1 cellular context compared by ENCODE assay signal in the genomic region with DNA sequence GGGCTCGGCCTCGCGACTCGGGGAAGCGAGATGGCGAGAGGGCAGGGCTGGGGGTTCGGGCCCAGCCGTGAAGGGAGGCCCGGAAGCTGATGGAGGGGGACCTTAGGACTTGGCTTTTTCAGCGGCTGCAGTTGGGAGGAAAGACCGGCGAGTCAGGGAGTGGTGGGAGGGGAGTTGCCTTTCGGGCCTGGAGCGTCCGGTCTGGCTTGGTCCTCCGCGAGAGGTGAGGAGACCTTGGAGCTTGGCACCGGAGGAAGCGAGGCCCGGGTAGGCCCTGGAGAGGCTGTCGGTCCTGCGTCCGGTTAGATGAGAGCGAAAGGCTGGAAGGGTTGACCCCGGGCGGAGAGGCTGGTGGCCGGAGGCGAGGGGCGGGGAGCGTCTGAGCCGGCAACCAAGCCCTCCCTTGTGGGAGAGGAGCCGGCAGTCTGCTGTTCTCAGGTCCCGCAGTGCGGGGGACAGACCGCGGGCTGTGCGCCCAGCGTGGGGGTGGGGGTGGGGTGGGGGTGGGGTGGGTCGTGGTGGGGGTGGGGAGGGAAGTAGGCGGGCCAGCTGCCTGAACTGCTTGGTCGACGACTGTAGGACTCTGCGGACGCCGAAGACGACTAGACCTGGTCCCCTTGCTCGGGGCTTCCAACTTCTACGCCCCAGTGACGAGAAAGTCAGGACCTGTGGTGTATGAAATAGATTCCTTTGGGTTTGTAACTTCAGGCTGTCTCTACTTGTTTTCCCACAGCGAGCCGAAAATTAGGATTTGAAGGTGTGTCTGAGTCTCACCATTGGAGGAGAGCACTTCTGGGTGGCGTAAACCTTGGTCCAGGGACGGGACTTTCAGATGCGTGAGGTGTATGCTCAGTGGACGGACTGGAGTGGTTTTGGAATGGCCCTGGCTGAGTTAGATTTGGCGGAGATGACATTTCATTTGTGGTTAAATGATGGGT.
A peak's percentile ranks its signal among the peaks of the same experiment; 100 is the strongest.
TF ChIP-seq lines count a peak whose summit lies in the region.

No MANE protein-coding gene starts in this region.

TF ChIP-seq in K562, 482 proteins besides CTCF, POLR2A, EP300 and RAD21 (continued from another document and continues in another):
- TF ChIP-seq, protein P1, sequence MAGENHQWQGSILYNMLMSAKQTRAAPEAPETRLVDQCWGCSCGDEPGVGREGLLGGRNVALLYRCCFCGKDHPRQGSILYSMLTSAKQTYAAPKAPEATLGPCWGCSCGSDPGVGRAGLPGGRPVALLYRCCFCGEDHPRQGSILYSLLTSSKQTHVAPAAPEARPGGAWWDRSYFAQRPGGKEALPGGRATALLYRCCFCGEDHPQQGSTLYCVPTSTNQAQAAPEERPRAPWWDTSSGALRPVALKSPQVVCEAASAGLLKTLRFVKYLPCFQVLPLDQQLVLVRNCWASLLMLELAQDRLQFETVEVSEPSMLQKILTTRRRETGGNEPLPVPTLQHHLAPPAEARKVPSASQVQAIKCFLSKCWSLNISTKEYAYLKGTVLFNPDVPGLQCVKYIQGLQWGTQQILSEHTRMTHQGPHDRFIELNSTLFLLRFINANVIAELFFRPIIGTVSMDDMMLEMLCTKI (IDR thresholded peaks at IDR 0.05; ENCODE audit: partially characterized antibody), result no peak
- TF ChIP-seq RBM14 (IDR thresholded peaks at IDR 0.05; ENCODE audit: borderline replicate concordance, insufficient read depth, low read depth, low read length) (no peak), SP2 (IDR thresholded peaks at IDR 0.05; ENCODE audit: extremely low read depth, low read depth, low read length, poor library complexity, severe bottlenecking) (no peak), ZKSCAN8 (CRISPR knock-in tag; IDR thresholded peaks at IDR 0.05) (no peak), SMARCE1 (IDR thresholded peaks at IDR 0.05) (no peak), PKNOX1 (IDR thresholded peaks at IDR 0.05) (no peak), HDAC6 (IDR thresholded peaks at IDR 0.05; ENCODE audit: low read depth, low read length) (no peak), SRF (CRISPR knock-in tag; IDR thresholded peaks at IDR 0.05) (no peak), HDAC2 (IDR thresholded peaks at IDR 0.05) (no peak; the same call in 1 of the 2 replicates), NFXL1 (CRISPR knock-in tag; IDR thresholded peaks at IDR 0.05) (no peak), MEF2A (IDR thresholded peaks at IDR 0.05; ENCODE audit: control insufficient read depth, low read depth, low read length) (no peak), POLR2H (tag; IDR thresholded peaks at IDR 0.05; ENCODE audit: low read depth) (no peak), MEIS2 (IDR thresholded peaks at IDR 0.05; ENCODE audit: partially characterized antibody) (no peak), ZFX (CRISPR knock-in tag; IDR thresholded peaks at IDR 0.05) (peak; percentile 73), SOX6 (IDR thresholded peaks at IDR 0.05) (no peak), DPF2 (IDR thresholded peaks at IDR 0.05) (no peak), ATF7 (IDR thresholded peaks at IDR 0.05) (no peak), ZNF140 (CRISPR knock-in tag; IDR thresholded peaks at IDR 0.05) (no peak), ZNF146 (CRISPR knock-in tag; IDR thresholded peaks at IDR 0.05; ENCODE audit: unreplicated experiment) (peak; percentile 13), SAP30 (IDR thresholded peaks at IDR 0.05; ENCODE audit: borderline replicate concordance, insufficient read depth, low read depth, low read length, poor library complexity, severe bottlenecking) (peak; percentile 59), ZNF551 (CRISPR knock-in tag; IDR thresholded peaks at IDR 0.05) (no peak), TEAD4 (IDR thresholded peaks at IDR 0.05; ENCODE audit: low read length) (no peak), TEAD4 (CRISPR knock-in tag; IDR thresholded peaks at IDR 0.05; ENCODE audit: borderline replicate concordance) (peak; percentile 77; the same call in 1 of the 2 replicates), ZNF75A (CRISPR knock-in tag; IDR thresholded peaks at IDR 0.05) (no peak), SPI1 (IDR thresholded peaks at IDR 0.05; ENCODE audit: borderline replicate concordance, low read depth, low read length) (no peak), MLLT1 (IDR thresholded peaks at IDR 0.05) (peak; percentile 59 to 62; a peak in 1 of 4 replicates), FUS (optimal IDR thresholded peaks at IDR 0.05; ENCODE audit: low read depth, low read length) (no peak), TOE1 (IDR thresholded peaks at IDR 0.05; ENCODE audit: borderline replicate concordance) (no peak), TOE1 (CRISPR knock-in tag; IDR thresholded peaks at IDR 0.05; ENCODE audit: borderline replicate concordance, low read depth) (0 out of 2 replicates have a peak, but pooled peaks have one; percentile 2), ZSCAN32 (CRISPR knock-in tag; IDR thresholded peaks at IDR 0.05) (no peak), ATF2 (CRISPR knock-in tag; IDR thresholded peaks at IDR 0.05) (no peak), KLF6 (CRISPR knock-in tag; IDR thresholded peaks at IDR 0.05; ENCODE audit: borderline replicate concordance) (no peak), MITF (IDR thresholded peaks at IDR 0.05) (no peak), U2AF2 (optimal IDR thresholded peaks at IDR 0.05; ENCODE audit: low read depth, low read length) (no peak), NFRKB (IDR thresholded peaks at IDR 0.05; ENCODE audit: low read depth) (peak; percentile 53; the same call in 1 of the 2 replicates)
- TF ChIP-seq, protein P2, sequence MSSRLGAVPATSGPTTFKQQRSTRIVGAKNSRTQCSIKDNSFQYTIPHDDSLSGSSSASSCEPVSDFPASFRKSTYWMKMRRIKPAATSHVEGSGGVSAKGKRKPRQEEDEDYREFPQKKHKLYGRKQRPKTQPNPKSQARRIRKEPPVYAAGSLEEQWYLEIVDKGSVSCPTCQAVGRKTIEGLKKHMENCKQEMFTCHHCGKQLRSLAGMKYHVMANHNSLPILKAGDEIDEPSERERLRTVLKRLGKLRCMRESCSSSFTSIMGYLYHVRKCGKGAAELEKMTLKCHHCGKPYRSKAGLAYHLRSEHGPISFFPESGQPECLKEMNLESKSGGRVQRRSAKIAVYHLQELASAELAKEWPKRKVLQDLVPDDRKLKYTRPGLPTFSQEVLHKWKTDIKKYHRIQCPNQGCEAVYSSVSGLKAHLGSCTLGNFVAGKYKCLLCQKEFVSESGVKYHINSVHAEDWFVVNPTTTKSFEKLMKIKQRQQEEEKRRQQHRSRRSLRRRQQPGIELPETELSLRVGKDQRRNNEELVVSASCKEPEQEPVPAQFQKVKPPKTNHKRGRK (tag; IDR thresholded peaks at IDR 0.05), result no peak
- TF ChIP-seq, protein P3, sequence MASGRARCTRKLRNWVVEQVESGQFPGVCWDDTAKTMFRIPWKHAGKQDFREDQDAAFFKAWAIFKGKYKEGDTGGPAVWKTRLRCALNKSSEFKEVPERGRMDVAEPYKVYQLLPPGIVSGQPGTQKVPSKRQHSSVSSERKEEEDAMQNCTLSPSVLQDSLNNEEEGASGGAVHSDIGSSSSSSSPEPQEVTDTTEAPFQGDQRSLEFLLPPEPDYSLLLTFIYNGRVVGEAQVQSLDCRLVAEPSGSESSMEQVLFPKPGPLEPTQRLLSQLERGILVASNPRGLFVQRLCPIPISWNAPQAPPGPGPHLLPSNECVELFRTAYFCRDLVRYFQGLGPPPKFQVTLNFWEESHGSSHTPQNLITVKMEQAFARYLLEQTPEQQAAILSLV (tag; IDR thresholded peaks at IDR 0.05), result no peak
- TF ChIP-seq, protein P4, sequence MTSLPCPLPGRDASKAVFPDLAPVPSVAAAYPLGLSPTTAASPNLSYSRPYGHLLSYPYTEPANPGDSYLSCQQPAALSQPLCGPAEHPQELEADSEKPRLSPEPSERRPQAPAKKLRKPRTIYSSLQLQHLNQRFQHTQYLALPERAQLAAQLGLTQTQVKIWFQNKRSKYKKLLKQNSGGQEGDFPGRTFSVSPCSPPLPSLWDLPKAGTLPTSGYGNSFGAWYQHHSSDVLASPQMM (CRISPR knock-in tag; IDR thresholded peaks at IDR 0.05), result no peak
- TF ChIP-seq, protein P5, sequence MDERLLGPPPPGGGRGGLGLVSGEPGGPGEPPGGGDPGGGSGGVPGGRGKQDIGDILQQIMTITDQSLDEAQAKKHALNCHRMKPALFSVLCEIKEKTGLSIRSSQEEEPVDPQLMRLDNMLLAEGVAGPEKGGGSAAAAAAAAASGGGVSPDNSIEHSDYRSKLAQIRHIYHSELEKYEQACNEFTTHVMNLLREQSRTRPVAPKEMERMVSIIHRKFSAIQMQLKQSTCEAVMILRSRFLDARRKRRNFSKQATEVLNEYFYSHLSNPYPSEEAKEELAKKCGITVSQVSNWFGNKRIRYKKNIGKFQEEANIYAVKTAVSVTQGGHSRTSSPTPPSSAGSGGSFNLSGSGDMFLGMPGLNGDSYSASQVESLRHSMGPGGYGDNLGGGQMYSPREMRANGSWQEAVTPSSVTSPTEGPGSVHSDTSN (CRISPR knock-in tag; IDR thresholded peaks at IDR 0.05; ENCODE audit: low read depth), result no peak
- TF ChIP-seq, protein P5 (tag; conservative IDR thresholded peaks at IDR 0.05; ENCODE audit: low read depth), result no peak
- TF ChIP-seq, protein P6, sequence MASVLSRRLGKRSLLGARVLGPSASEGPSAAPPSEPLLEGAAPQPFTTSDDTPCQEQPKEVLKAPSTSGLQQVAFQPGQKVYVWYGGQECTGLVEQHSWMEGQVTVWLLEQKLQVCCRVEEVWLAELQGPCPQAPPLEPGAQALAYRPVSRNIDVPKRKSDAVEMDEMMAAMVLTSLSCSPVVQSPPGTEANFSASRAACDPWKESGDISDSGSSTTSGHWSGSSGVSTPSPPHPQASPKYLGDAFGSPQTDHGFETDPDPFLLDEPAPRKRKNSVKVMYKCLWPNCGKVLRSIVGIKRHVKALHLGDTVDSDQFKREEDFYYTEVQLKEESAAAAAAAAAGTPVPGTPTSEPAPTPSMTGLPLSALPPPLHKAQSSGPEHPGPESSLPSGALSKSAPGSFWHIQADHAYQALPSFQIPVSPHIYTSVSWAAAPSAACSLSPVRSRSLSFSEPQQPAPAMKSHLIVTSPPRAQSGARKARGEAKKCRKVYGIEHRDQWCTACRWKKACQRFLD (CRISPR knock-in tag; IDR thresholded peaks at IDR 0.05), result no peak
- TF ChIP-seq, protein P7, sequence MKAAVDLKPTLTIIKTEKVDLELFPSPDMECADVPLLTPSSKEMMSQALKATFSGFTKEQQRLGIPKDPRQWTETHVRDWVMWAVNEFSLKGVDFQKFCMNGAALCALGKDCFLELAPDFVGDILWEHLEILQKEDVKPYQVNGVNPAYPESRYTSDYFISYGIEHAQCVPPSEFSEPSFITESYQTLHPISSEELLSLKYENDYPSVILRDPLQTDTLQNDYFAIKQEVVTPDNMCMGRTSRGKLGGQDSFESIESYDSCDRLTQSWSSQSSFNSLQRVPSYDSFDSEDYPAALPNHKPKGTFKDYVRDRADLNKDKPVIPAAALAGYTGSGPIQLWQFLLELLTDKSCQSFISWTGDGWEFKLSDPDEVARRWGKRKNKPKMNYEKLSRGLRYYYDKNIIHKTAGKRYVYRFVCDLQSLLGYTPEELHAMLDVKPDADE (conservative IDR thresholded peaks at IDR 0.05; ENCODE audit: control insufficient read depth, low read depth, low read length), result no peak
